33 cellular contexts compared by ENCODE assay signal in genomic region chr5:175561085-175561484, GRCh38.
"Had no signal": no experiment of that assay in that cellular context is flagged by ENCODE, and none has a peak within 500 bp of the region (broad histone marks: within the 10 kb centered on the region; RNA-seq: fewer than 3 reads in every experiment).

No MANE protein-coding gene starts in this region.

- H3K4me1 Mint-ChIP-seq: activated B cell treated with CpG ODN at 0.5 μM for 24 hours had no signal

- H3K36me3 Mint-ChIP-seq: activated CD4-positive, alpha-beta memory T cell treated with anti-CD3 and anti-CD28 coated beads for 36 hours; activated naive CD4-positive, alpha-beta T cell treated with anti-CD3 and anti-CD28 coated beads, Interleukin-2, amount 10 ng/mL, durations not matched to agents 7 days and 5 days; activated naive CD8-positive, alpha-beta T cell treated with anti-CD3 and anti-CD28 coated beads for 36 hours had no signal

- H3K27ac ChIP-seq: brain microvascular endothelial cell, SJSA1 had no signal

- H3K9me3 Mint-ChIP-seq: activated B cell treated with CpG ODN at 0.5 μM for 24 hours; activated CD4-positive, alpha-beta memory T cell treated with anti-CD3 and anti-CD28 coated beads for 36 hours; activated naive CD4-positive, alpha-beta T cell treated with anti-CD3 and anti-CD28 coated beads, Interleukin-2, amount 10 ng/mL, durations not matched to agents 7 days and 5 days; activated naive CD8-positive, alpha-beta T cell treated with anti-CD3 and anti-CD28 coated beads for 36 hours; activated T-cell treated with anti-CD3 and anti-CD28 coated beads, Interleukin-2, amount 50 U/mL, for 4 hours; activated T-helper 1 cell treated with anti-CD3 and anti-CD28 coated beads, Interleukin-12 subunit alpha, Interleukin-12 subunit beta, Interleukin-2, Interleukin-4 antibody, amounts not matched to agents 30 ng/mL and 10 ng/mL and 1 ng/mL, durations not matched to agents 14 hours and 24 hours and 36 hours; T-helper 1 cell treated with Interleukin-12 subunit alpha and Interleukin-12 subunit beta and Interleukin-4 antibody, amounts not matched to agents 30 μg/mL and 1 μg/mL, for 36 hours; T-helper 2 cell treated with Interferon-gamma antibody and Interleukin-4, amounts not matched to agents 5 μg/mL and 100 μg/mL, for 36 hours had no signal

- H3K27ac Mint-ChIP-seq: activated B cell treated with CpG ODN at 0.5 μM for 24 hours; activated CD4-positive, alpha-beta memory T cell treated with anti-CD3 and anti-CD28 coated beads for 36 hours; activated naive CD4-positive, alpha-beta T cell treated with anti-CD3 and anti-CD28 coated beads, Interleukin-2, amount 10 ng/mL, durations not matched to agents 7 days and 5 days; activated naive CD8-positive, alpha-beta T cell treated with anti-CD3 and anti-CD28 coated beads for 36 hours; activated T-helper 1 cell treated with anti-CD3 and anti-CD28 coated beads, Interleukin-12 subunit alpha, Interleukin-12 subunit beta, Interleukin-2, Interleukin-4 antibody, amounts not matched to agents 30 ng/mL and 10 ng/mL and 1 ng/mL, durations not matched to agents 14 hours and 24 hours and 36 hours; T-helper 1 cell treated with Interleukin-12 subunit alpha and Interleukin-12 subunit beta and Interleukin-4 antibody, amounts not matched to agents 30 μg/mL and 1 μg/mL, for 36 hours; T-helper 2 cell treated with Interferon-gamma antibody and Interleukin-4, amounts not matched to agents 5 μg/mL and 100 μg/mL, for 36 hours had no signal

- DNase-seq: activated B cell treated with CpG ODN at 0.5 μM for 24 hours; activated CD4-positive, alpha-beta memory T cell treated with anti-CD3 and anti-CD28 coated beads for 36 hours; activated CD4-positive, alpha-beta T cell treated with anti-CD3 and anti-CD28 coated beads for 4 hours; activated CD4-positive, alpha-beta T cell treated with anti-CD3 and anti-CD28 coated beads, Interleukin-2, amount 50 U/mL, for 1 hour; activated CD4-positive, CD25-positive, alpha-beta regulatory T cell treated with anti-CD3 and anti-CD28 coated beads, Interleukin-2, amount 50 U/mL, for 72 hours; activated CD8-positive, alpha-beta memory T cell treated with anti-CD3 and anti-CD28 coated beads, Interleukin-2, amount 50 U/mL, for 4 hours; activated gamma-delta T cell treated with Interleukin-2 at 50 U/mL for 16 hours; activated naive CD4-positive, alpha-beta T cell treated with anti-CD3 and anti-CD28 coated beads, Interleukin-2, amount 10 ng/mL, durations not matched to agents 7 days and 5 days; activated naive CD8-positive, alpha-beta T cell treated with anti-CD3 and anti-CD28 coated beads for 36 hours; activated T-cell treated with anti-CD3 and anti-CD28 coated beads for 4 hours; activated T-cell treated with anti-CD3 and anti-CD28 coated beads, Interleukin-2, amount 50 U/mL, for 4 hours; amniotic stem cell; aorta; brain microvascular endothelial cell; central memory CD4-positive, alpha-beta T cell; NCI-H1092 treated with DMSO at 0.1 percent for 48 hours; NCI-H1417; NCI-H146; NCI-H187; NCI-H2029 treated with DMSO at 0.1 percent for 48 hours; NCI-H2107; NCI-H2171; NCI-H446; NCI-H510A treated with DMSO at 0.1 percent for 48 hours; NCI-H69; NCI-H82; SHP77 treated with DMSO at 0.1 percent for 48 hours; SK-N-SH had no signal

- H3K4me3 Mint-ChIP-seq: activated B cell treated with CpG ODN at 0.5 μM for 24 hours; activated CD4-positive, alpha-beta memory T cell treated with anti-CD3 and anti-CD28 coated beads for 36 hours; activated naive CD4-positive, alpha-beta T cell treated with anti-CD3 and anti-CD28 coated beads, Interleukin-2, amount 10 ng/mL, durations not matched to agents 7 days and 5 days; activated naive CD8-positive, alpha-beta T cell treated with anti-CD3 and anti-CD28 coated beads for 36 hours; activated T-cell treated with anti-CD3 and anti-CD28 coated beads, Interleukin-2, amount 50 U/mL, for 4 hours; activated T-helper 1 cell treated with anti-CD3 and anti-CD28 coated beads, Interleukin-12 subunit alpha, Interleukin-12 subunit beta, Interleukin-2, Interleukin-4 antibody, amounts not matched to agents 30 ng/mL and 10 ng/mL and 1 ng/mL, durations not matched to agents 14 hours and 24 hours and 36 hours; T-helper 1 cell treated with Interleukin-12 subunit alpha and Interleukin-12 subunit beta and Interleukin-4 antibody, amounts not matched to agents 30 μg/mL and 1 μg/mL, for 36 hours; T-helper 2 cell treated with Interferon-gamma antibody and Interleukin-4, amounts not matched to agents 5 μg/mL and 100 μg/mL, for 36 hours had no signal

- H3K4me3 ChIP-seq: SJSA1 had no signal

- ATAC-seq: activated T-cell treated with anti-CD3 and anti-CD28 coated beads, Interleukin-2, amount 50 U/mL, for 4 hours; Panc1 had no signal

- H3K9me3 ChIP-seq: SJSA1, SK-N-SH had no signal

- H3K36me3 ChIP-seq: brain microvascular endothelial cell, SJSA1 had no signal

- H3K4me2 ChIP-seq: SK-N-SH had no signal

- H3K9ac ChIP-seq: SK-N-SH had no signal

- H3K27me3 ChIP-seq: brain microvascular endothelial cell had no signal

- H3K4me1 ChIP-seq: SJSA1 had no signal
